14 cellular contexts compared by ENCODE assay signal in genomic region chr3:82229397-82229796, GRCh38.
DNase-seq lines count a peak whose midpoint lies in the region; ATAC-seq, FAIRE-seq and TF ChIP-seq lines count a peak whose summit lies in the region.
"Had no signal": no experiment of that assay in that cellular context is flagged by ENCODE, and none has a peak within 500 bp of the region (broad histone marks: within the 10 kb centered on the region; RNA-seq: fewer than 3 reads in every experiment).

No MANE protein-coding gene starts in this region.

- CTCF ChIA-PET in GM12878 (lab: Yijun Ruan, JAX): no interaction called here

- peak overlapping the region; percentile 44; the same call in 1 of the 2 replicates for H3K4me2 ChIP-seq in GM12878 (ENCODE audit: control insufficient read depth, insufficient read depth)
- H3K4me2 ChIP-seq: KMS-11 had no signal

- in situ Hi-C loops in GM12878 (cut with MboI): no loop called here

- FAIRE-seq in GM12878 (lab: Jason Lieb, UNC): peak; percentile 7
- FAIRE-seq: keratinocyte had no signal

- H3K4me1 ChIP-seq in GM12878 (ENCODE audit: control insufficient read depth, insufficient read depth, low read length) (no peaks in the 10 kb centered on the region), foreskin keratinocyte (no peaks in the 10 kb centered on the region)
- H3K4me1 ChIP-seq: suprapubic skin had no signal

- no peaks in the 10 kb centered on the region for H3K36me3 ChIP-seq in GM12878 (ENCODE audit: control insufficient read depth in 2 of 2, insufficient read depth in 2 of 2, low read length in 1 of 2)
- H3K36me3 ChIP-seq: suprapubic skin had no signal

- SMC1A ChIA-PET in GM12878 (lab: Charles Lee; ENCODE audit: uncharacterized antibody, unreplicated experiment): no interaction called here

- POLR2A ChIA-PET in GM12878 (lab: Charles Lee): no interaction called here

- no peak for TF ChIP-seq RAD21 in GM12878 (IDR thresholded peaks at IDR 0.05; ENCODE audit: insufficient read depth, low read depth, low read length)

- H3K79me2 ChIP-seq in GM12878 (ENCODE audit: control insufficient read depth, insufficient read depth, low read length): no peaks in the 10 kb centered on the region

- intact Hi-C loops in GM12878 (cut with micrococcal nuclease; ENCODE audit: unreplicated experiment): no loop called here

- H3K27ac ChIP-seq in GM12878 (ENCODE audit: control insufficient read depth, insufficient read depth) (no peak overlapping the region), foreskin keratinocyte (no peak overlapping the region)
- H3K27ac ChIP-seq: KMS-11, suprapubic skin had no signal

- no peaks in the 10 kb centered on the region; the same call in 2 of the 3 replicates for H3K9me3 ChIP-seq in GM12878 (replicated peaks; ENCODE audit: control insufficient read depth, insufficient read depth, low read length)
- H3K9me3 ChIP-seq: suprapubic skin had no signal

- TF ChIP-seq POLR2A in GM12878 (IDR thresholded peaks at IDR 0.05; ENCODE audit: low read depth, low read length): no peak

- H3K9ac ChIP-seq in GM12878 (ENCODE audit: control insufficient read depth, insufficient read depth, low read length): no peak overlapping the region
- H3K9ac ChIP-seq: KMS-11 had no signal

- WGBS in GM12878 (ENCODE audit: insufficient coverage, insufficient replicate concordance, low lambda C conversion rate, missing lambda C conversion rate): 8% methylated on average over 4 of the region's 4 CpGs

- TF ChIP-seq EP300 in GM12878 (IDR thresholded peaks at IDR 0.05; ENCODE audit: borderline replicate concordance in 1 of 2, control insufficient read depth in 1 of 2, low read depth in 2 of 2, low read length in 2 of 2): 0 out of 4 replicates have a peak, but pooled peaks of 1 of the 2 experiments have one; percentile 17

- H4K20me1 ChIP-seq in GM12878 (ENCODE audit: control insufficient read depth, insufficient read depth): no peaks in the 10 kb centered on the region

- BruUV-seq in GM12878 (replicated peaks; lab: Mats Ljungman, UMichigan): no TSS peak

- no peak overlapping the region for H3K4me3 ChIP-seq in GM12878
- H3K4me3 ChIP-seq: suprapubic skin had no signal

- peak; percentile 44 for DNase-seq in GM12878 (ENCODE audit: low read depth, low spot score)
- DNase-seq in RKO (ENCODE audit: low spot score): no peak
- DNase-seq in foreskin keratinocyte: no peak
- no peak for DNase-seq in NCI-H774 (lab: John Stamatoyannopoulos, UW)
- DNase-seq: activated CD8-positive, alpha-beta memory T cell treated with anti-CD3 and anti-CD28 coated beads, Interleukin-2, amount 10 ng/mL, durations not matched to agents 7 days and 5 days; EL; GOT3; NCI-H524 treated with DMSO at 0.1 percent for 48 hours had no signal

- RAD21 ChIA-PET in GM12878 (lab: Charles Lee; ENCODE audit: unreplicated experiment): no interaction called here

- ATAC-seq in GM18861 (IDR thresholded peaks at IDR 0.05; ENCODE audit: unreplicated experiment) (peak; percentile 65), GM21529 (IDR thresholded peaks at IDR 0.05; ENCODE audit: unreplicated experiment) (peak; percentile 87), HG03196 (IDR thresholded peaks at IDR 0.05; ENCODE audit: unreplicated experiment) (peak; percentile 48), GM12878 (peak; percentile 83), foreskin keratinocyte (no peak)
- ATAC-seq: activated CD8-positive, alpha-beta memory T cell treated with anti-CD3 and anti-CD28 coated beads, Interleukin-2, amount 10 ng/mL, durations not matched to agents 7 days and 5 days had no signal

- TF ChIP-seq CTCF in GM12878 (IDR thresholded peaks at IDR 0.05 in 2 of 3, conservative IDR thresholded peaks at IDR 0.05 in 1 of 3; ENCODE audit: control insufficient read depth in 2 of 3, extremely low read depth in 1 of 3, insufficient read depth in 1 of 3, low read depth in 3 of 3, low read length in 3 of 3): no peak
- TF ChIP-seq CTCF in foreskin keratinocyte (conservative IDR thresholded peaks at IDR 0.05): no peak

- H2AFZ ChIP-seq in GM12878 (ENCODE audit: control insufficient read depth, low read depth, low read length): no peak overlapping the region

- H3K27me3 ChIP-seq in GM12878 (replicated peaks in 1 of 2; ENCODE audit: control insufficient read depth in 2 of 2, insufficient read depth in 2 of 2, low read length in 1 of 2) (no peaks in the 10 kb centered on the region), foreskin keratinocyte (no peaks in the 10 kb centered on the region)
- H3K27me3 ChIP-seq: suprapubic skin had no signal

TF ChIP-seq in GM12878, 131 proteins besides CTCF, POLR2A, EP300 and RAD21 (continues in another document):
- no peak for TF ChIP-seq NR2C2 (IDR thresholded peaks at IDR 0.05; ENCODE audit: borderline replicate concordance, control insufficient read depth, insufficient read length, low read depth)
- TF ChIP-seq, protein P1, sequence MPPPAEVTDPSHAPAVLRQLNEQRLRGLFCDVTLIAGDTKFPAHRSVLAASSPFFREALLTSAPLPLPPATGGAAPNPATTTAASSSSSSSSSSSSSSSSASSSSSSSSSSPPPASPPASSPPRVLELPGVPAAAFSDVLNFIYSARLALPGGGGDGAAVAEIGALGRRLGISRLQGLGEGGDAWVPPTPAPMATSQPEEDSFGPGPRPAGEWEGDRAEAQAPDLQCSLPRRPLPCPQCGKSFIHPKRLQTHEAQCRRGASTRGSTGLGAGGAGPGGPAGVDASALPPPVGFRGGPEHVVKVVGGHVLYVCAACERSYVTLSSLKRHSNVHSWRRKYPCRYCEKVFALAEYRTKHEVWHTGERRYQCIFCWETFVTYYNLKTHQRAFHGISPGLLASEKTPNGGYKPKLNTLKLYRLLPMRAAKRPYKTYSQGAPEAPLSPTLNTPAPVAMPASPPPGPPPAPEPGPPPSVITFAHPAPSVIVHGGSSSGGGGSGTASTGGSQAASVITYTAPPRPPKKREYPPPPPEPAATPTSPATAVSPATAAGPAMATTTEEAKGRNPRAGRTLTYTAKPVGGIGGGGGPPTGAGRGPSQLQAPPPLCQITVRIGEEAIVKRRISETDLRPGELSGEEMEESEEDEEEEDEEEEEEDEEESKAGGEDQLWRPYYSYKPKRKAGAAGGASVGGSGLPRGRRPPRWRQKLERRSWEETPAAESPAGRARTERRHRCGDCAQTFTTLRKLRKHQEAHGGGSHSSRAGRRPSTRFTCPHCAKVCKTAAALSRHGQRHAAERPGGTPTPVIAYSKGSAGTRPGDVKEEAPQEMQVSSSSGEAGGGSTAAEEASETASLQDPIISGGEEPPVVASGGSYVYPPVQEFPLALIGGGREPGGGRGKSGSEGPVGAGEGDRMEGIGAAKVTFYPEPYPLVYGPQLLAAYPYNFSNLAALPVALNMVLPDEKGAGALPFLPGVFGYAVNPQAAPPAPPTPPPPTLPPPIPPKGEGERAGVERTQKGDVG (CRISPR knock-in tag; IDR thresholded peaks at IDR 0.05): no peak
- TF ChIP-seq, protein P2, sequence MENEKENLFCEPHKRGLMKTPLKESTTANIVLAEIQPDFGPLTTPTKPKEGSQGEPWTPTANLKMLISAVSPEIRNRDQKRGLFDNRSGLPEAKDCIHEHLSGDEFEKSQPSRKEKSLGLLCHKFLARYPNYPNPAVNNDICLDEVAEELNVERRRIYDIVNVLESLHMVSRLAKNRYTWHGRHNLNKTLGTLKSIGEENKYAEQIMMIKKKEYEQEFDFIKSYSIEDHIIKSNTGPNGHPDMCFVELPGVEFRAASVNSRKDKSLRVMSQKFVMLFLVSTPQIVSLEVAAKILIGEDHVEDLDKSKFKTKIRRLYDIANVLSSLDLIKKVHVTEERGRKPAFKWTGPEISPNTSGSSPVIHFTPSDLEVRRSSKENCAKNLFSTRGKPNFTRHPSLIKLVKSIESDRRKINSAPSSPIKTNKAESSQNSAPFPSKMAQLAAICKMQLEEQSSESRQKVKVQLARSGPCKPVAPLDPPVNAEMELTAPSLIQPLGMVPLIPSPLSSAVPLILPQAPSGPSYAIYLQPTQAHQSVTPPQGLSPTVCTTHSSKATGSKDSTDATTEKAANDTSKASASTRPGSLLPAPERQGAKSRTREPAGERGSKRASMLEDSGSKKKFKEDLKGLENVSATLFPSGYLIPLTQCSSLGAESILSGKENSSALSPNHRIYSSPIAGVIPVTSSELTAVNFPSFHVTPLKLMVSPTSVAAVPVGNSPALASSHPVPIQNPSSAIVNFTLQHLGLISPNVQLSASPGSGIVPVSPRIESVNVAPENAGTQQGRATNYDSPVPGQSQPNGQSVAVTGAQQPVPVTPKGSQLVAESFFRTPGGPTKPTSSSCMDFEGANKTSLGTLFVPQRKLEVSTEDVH (IDR thresholded peaks at IDR 0.05; ENCODE audit: low read depth, partially characterized antibody): no peak
- TF ChIP-seq CBFB (IDR thresholded peaks at IDR 0.05; ENCODE audit: low read depth): peak; percentile 27
- TF ChIP-seq EGR1 (IDR thresholded peaks at IDR 0.05; ENCODE audit: borderline replicate concordance in 1 of 2, low read depth in 2 of 2, low read length in 2 of 2): peak in 1 of 2 experiments; percentile 50; a peak in 1 of 3 replicates
- no peak for TF ChIP-seq BCLAF1 (IDR thresholded peaks at IDR 0.05)
- no peak for TF ChIP-seq TARDBP (IDR thresholded peaks at IDR 0.05; ENCODE audit: borderline replicate concordance)
- no peak for TF ChIP-seq HCFC1 (IDR thresholded peaks at IDR 0.05; ENCODE audit: low read length)
- no peak for TF ChIP-seq MXI1 (IDR thresholded peaks at IDR 0.05; ENCODE audit: low read depth, low read length)
- TF ChIP-seq SUZ12 (IDR thresholded peaks at IDR 0.05; ENCODE audit: unreplicated experiment): no peak
- no peak for TF ChIP-seq ZZZ3 (IDR thresholded peaks at IDR 0.05; ENCODE audit: control insufficient read depth, insufficient read length, low read depth)
